In genomic region chr2:232522014-232522854, GRCh38 we compare ENCODE assay signal across 8 cellular contexts. TPM values are rescaled to one million over a fixed set of nuclear protein-coding genes. Genes with fewer than 3 reads are reported as not detected.
DNase-seq lines count a peak whose midpoint lies in the region; ATAC-seq and TF ChIP-seq lines count a peak whose summit lies in the region.

No MANE protein-coding gene starts in this region.

- H3K36me3 ChIP-seq in PC-3 (ENCODE audit: low read depth, low read length) (no peaks in the 10 kb centered on the region), heart left ventricle (no peaks in the 10 kb centered on the region), skeletal muscle satellite cell (ENCODE audit: insufficient read depth, low read length) (no peaks in the 10 kb centered on the region)

- ATAC-seq in PC-3 = peak; percentile 61
- ATAC-seq in heart left ventricle = peak in 2 of 4 donors; percentile 35 to 61
- no peak for ATAC-seq in HG03039 (IDR thresholded peaks at IDR 0.05; ENCODE audit: unreplicated experiment)

- no peak overlapping the region for H3K27ac ChIP-seq in PC-3 (ENCODE audit: low read length)
- no peak overlapping the region for H3K27ac ChIP-seq in heart left ventricle

- no peak overlapping the region for H2AFZ ChIP-seq in PC-3 (ENCODE audit: low read length)

- H3F3A ChIP-seq in PC-3 (ENCODE audit: low read length, unreplicated experiment) = no peaks in the 10 kb centered on the region

- H4K20me1 ChIP-seq in PC-3 (ENCODE audit: low read length) = no peaks in the 10 kb centered on the region

- no peaks in the 10 kb centered on the region for H3K79me2 ChIP-seq in PC-3 (ENCODE audit: low read length)

- no peaks in the 10 kb centered on the region for H3K4me1 ChIP-seq in PC-3 (ENCODE audit: insufficient read depth, low read length)
- H3K4me1 ChIP-seq in heart left ventricle = peaks cover 0 to 44% (median 21%) of the 10 kb centered on the region in 12 donors
- peaks cover 16% of the 10 kb centered on the region for H3K4me1 ChIP-seq in skeletal muscle satellite cell (ENCODE audit: control insufficient read depth, insufficient read depth, low read length)

- H3K27me3 ChIP-seq in PC-3 (ENCODE audit: low read length) (peaks cover 26% of the 10 kb centered on the region), heart left ventricle (peaks cover 30 to 72% (median 47%) of the 10 kb centered on the region in 9 donors), skeletal muscle satellite cell (ENCODE audit: control insufficient read depth, insufficient read depth, low read length) (peaks cover 49% of the 10 kb centered on the region)

- no peak for TF ChIP-seq POLR2A in heart left ventricle (IDR thresholded peaks at IDR 0.05)

- H3K9ac ChIP-seq in PC-3 (ENCODE audit: low read length) (no peak overlapping the region), skeletal muscle satellite cell (ENCODE audit: low read depth, low read length) (no peak overlapping the region)

- H3K4me3 ChIP-seq in PC-3 (ENCODE audit: low read length) (no peak overlapping the region), heart left ventricle (peak overlapping the region in 10 of 12 donors; percentile 3 to 40 (median 16)), skeletal muscle satellite cell (ENCODE audit: low read length) (no peak overlapping the region)

- intact Hi-C loops in PC-3 (cut with micrococcal nuclease) (no loop called here), heart left ventricle (cut with DNase I) (loop anchor here (2.0 to 10.0 kb wide), 6 partner anchors 70 to 617 kb away; no protein-coding TSS in a partner anchor)

- peak; percentile 18 for DNase-seq in NCI-H1436 (lab: John Stamatoyannopoulos, UW)
- no peak for DNase-seq in NCI-H1436 treated with DMSO at 0.1 percent for 48 hours (lab: John Stamatoyannopoulos, UW)
- DNase-seq in PC-3 = peak; percentile 40
- DNase-seq in activated gamma-delta T cell (lab: John Stamatoyannopoulos, UW) = peak; percentile 45
- peak; percentile 39 to 83 (median 52) for DNase-seq in heart left ventricle
- no peak for DNase-seq in NCI-H1092 (lab: John Stamatoyannopoulos, UW)

- POLR2A ChIA-PET in PC-3 (lab: Charles Lee; ENCODE audit: unreplicated experiment) = no interaction called here

- H3K4me2 ChIP-seq in PC-3 (ENCODE audit: low read length) (no peak overlapping the region), skeletal muscle satellite cell (ENCODE audit: low read length) (peak overlapping the region; percentile 69)

- H3K9me2 ChIP-seq in PC-3 (replicated peaks; ENCODE audit: low read length) = no peaks in the 10 kb centered on the region

- H3K9me3 ChIP-seq in PC-3 (ENCODE audit: low read length) (no peaks in the 10 kb centered on the region), heart left ventricle (no peaks in the 10 kb centered on the region), skeletal muscle satellite cell (replicated peaks; ENCODE audit: low read length) (no peaks in the 10 kb centered on the region)

- TF ChIP-seq CTCF in PC-3 (conservative IDR thresholded peaks at IDR 0.05; ENCODE audit: low read depth, low read length) (peak; percentile 68), heart left ventricle (IDR thresholded peaks at IDR 0.05) (peak; percentile 79 to 96 (median 90))

- 8 to 15% (median 11%) methylated on average over 20 to 79 of the region's 79 CpGs for WGBS in heart left ventricle, 4 donors

- no TSS peak for BruUV-seq in PC-3 (replicated peaks; lab: Mats Ljungman, UMichigan)

- CTCF ChIA-PET in PC-3 (lab: Charles Lee) = no interaction called here

RNA-seq across cellular contexts. Expression of gene PRSS56, which starts 2.0 kb away (rescaled TPM):
- total RNA-seq in PC-3 (2014; rRNA removed) (not detected in 2 replicates), heart left ventricle (under 1 TPM in 4 of 9 donors, not detected in 5; 0.12 to 0.25 (median 0.15) TPM)
- under 1 TPM in 1 of 2 donors, not detected in 1; 0.11 TPM for polyA plus RNA-seq in heart left ventricle
- total RNA-seq in skeletal muscle satellite cell (2012; rRNA removed) = under 0.01 TPM in 1 of 2 replicates, not detected in the other

RNA-seq across cellular contexts. Expression of gene CHRND, which starts 3.7 kb away (rescaled TPM):
- total RNA-seq in PC-3 (2014; rRNA removed) = not detected in 2 replicates
- not detected for total RNA-seq in heart left ventricle
- not detected for polyA plus RNA-seq in heart left ventricle
- under 0.01 and 2.0 TPM in 2 replicates for total RNA-seq in skeletal muscle satellite cell (2012; rRNA removed)

RNA-seq across cellular contexts. Expression of gene CHRNG, which starts 17.3 kb away (rescaled TPM):
- total RNA-seq in PC-3 (2014; rRNA removed) = not detected in 2 replicates
- not detected for total RNA-seq in heart left ventricle
- polyA plus RNA-seq in heart left ventricle = not detected
- 0.25 and 1.7 TPM in 2 replicates for total RNA-seq in skeletal muscle satellite cell (2012; rRNA removed)

RNA-seq across cellular contexts. Expression of gene TIGD1, which starts 28.1 kb away (rescaled TPM):
- total RNA-seq in PC-3 (2014; rRNA removed) (5.9 and 6.3 TPM in 2 replicates), heart left ventricle (1 to 10 TPM in 8 of 9 donors, under 1 TPM in 1; 0.99 to 3.8 (median 1.6) TPM)
- polyA plus RNA-seq in heart left ventricle = 1 to 10 TPM; 1.6 to 2.1 TPM
- 5.2 and 6.6 TPM in 2 replicates for total RNA-seq in skeletal muscle satellite cell (2012; rRNA removed)

RNA-seq across cellular contexts. Expression of gene EIF4E2, which starts 28.3 kb away (rescaled TPM):
- 53.9 and 55.1 TPM in 2 replicates for total RNA-seq in PC-3 (2014; rRNA removed)
- 10 to 100 TPM; 15.3 to 49.8 (median 38.8) TPM for total RNA-seq in heart left ventricle
- 10 to 100 TPM; 36.1 to 54.0 TPM for polyA plus RNA-seq in heart left ventricle
- total RNA-seq in skeletal muscle satellite cell (2012; rRNA removed) = 98.9 and 109 TPM in 2 replicates

Comparison
In these comparisons a context has a peak if more than half of its experiments do, and no peak if none do; other contexts are left out.
1. DNase-seq: peak in NCI-H1436 (single experiment), PC-3 (single experiment), activated gamma-delta T cell (single experiment) and heart left ventricle (5 of 5); none in NCI-H1436 treated with DMSO at 0.1 percent for 48 hours (single experiment) and NCI-H1092 (single experiment).
2. H3K4me3 ChIP-seq: peak in heart left ventricle (10 of 12); none in PC-3 (single experiment) and skeletal muscle satellite cell (single experiment).